Comparison of ENCODE assay signal across 30 cellular contexts in genomic region chr12:11040162-11040561, GRCh38. TPM values are rescaled to one million over a fixed set of nuclear protein-coding genes. Genes with fewer than 3 reads are reported as not detected.
"Had no signal": no experiment of that assay in that cellular context is flagged by ENCODE, and none has a peak within 500 bp of the region (broad histone marks: within the 10 kb centered on the region; RNA-seq: fewer than 3 reads in every experiment).

No MANE protein-coding gene starts in this region.

- DNase-seq: activated CD4-positive, alpha-beta T cell treated with anti-CD3 and anti-CD28 coated beads for 4 hours; activated CD4-positive, alpha-beta T cell treated with anti-CD3 and anti-CD28 coated beads, Interleukin-2, amount 50 U/mL, for 4 hours; activated CD4-positive, CD25-positive, alpha-beta regulatory T cell; activated effector memory CD4-positive, alpha-beta T cell treated with Interleukin-2 at 50 U/mL for 16 hours; activated naive CD4-positive, alpha-beta T cell treated with Interleukin-2 at 50 U/mL for 16 hours; activated T-cell treated with anti-CD3 and anti-CD28 coated beads for 4 hours; anterior cingulate cortex; cerebellar nuclear complex; colonic mucosa; dorsolateral prefrontal cortex; effector memory CD4-positive, alpha-beta T cell; erythroblast; hippocampal formation; immature natural killer cell; kidney glomerular epithelial cell; left lung; lower lobe of right lung; mesendoderm; natural killer cell; posterior cingulate gyrus; right cardiac atrium; stimulated activated CD4-positive, alpha-beta T cell treated with anti-CD3 and anti-CD28 coated beads, Interleukin-15, amount 100 ng/mL, for 24 hours; stimulated activated CD4-positive, alpha-beta T cell treated with anti-CD3 and anti-CD28 coated beads, Interleukin-2, amount 100 ng/mL, for 24 hours; stimulated activated naive CD4-positive, alpha-beta T cell; tibial artery; upper lobe of right lung had no signal

- H3K9me3 ChIP-seq: colonic mucosa, gastroesophageal sphincter, lower lobe of right lung, suprapubic skin, tibial artery, upper lobe of right lung had no signal

- H3K27me3 ChIP-seq: cardiac muscle cell, colonic mucosa, dorsolateral prefrontal cortex, gastroesophageal sphincter, left lung, suprapubic skin, tibial artery, upper lobe of right lung had no signal

- H3K4me3 ChIP-seq: cardiac muscle cell, colonic mucosa, dorsolateral prefrontal cortex, gastroesophageal sphincter, left lung, lower lobe of right lung, suprapubic skin, tibial artery, upper lobe of right lung had no signal

- H3K27ac ChIP-seq: cardiac muscle cell, colonic mucosa, dorsolateral prefrontal cortex, gastroesophageal sphincter, left lung, lower lobe of right lung, suprapubic skin, tibial artery, upper lobe of right lung had no signal

- H3K36me3 ChIP-seq: colonic mucosa, left lung, lower lobe of right lung, upper lobe of right lung had no signal

- H3K4me1 ChIP-seq: colonic mucosa, left lung, lower lobe of right lung, suprapubic skin, tibial artery, upper lobe of right lung had no signal

- ATAC-seq: gastroesophageal sphincter, left lung, lower lobe of right lung, natural killer cell, right cardiac atrium, upper lobe of right lung had no signal

RNA-seq across cellular contexts. Expression of gene TAS2R43, which starts 52.0 kb away (rescaled TPM):
- total RNA-seq: lower lobe of right lung, mononuclear cell, right cardiac atrium, upper lobe of right lung had no signal
